8 cellular contexts compared by ENCODE assay signal in the genomic region with DNA sequence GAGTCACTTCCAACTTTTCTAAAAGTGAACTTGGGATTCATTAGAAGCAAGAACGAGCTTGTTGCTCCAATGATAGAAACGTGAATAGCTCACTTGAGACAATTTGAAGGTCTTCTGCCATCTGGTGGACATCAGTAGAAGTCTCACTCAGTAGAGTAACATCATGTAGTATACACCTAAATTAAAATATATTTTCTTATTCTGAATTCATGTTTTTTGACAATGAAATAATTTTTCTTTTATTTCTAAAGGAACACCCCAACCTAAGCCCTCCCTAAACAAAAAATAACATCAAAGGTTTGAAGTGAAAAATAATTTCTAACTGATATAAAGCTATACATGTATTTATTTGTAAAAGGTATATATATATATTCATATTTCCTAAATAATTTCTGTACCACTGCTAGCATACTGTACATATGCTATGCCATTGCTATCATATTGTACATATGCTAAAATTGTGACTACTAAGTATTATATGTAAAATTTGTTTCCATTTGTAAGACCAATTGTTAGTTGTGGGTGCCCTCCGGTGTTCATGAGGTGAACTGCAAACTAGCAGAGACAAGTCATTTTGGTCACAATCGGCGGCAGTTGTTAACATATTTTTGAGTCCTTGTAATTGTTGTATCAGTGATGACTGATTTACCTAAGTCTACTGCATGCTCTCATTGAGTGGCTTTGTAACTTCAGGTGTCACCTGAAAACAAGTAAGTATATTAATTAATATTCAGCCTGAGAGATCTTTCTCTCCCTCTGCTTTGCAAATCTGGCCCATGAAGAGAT.
DNase-seq lines count a peak whose midpoint lies in the region; ATAC-seq and TF ChIP-seq lines count a peak whose summit lies in the region.

No MANE protein-coding gene starts in this region.

- H3K27ac ChIP-seq in A673 (ENCODE audit: low read depth, low read length, poor library complexity, severe bottlenecking), result no peak overlapping the region
- no peak overlapping the region for H3K27ac ChIP-seq in brain microvascular endothelial cell

- TF ChIP-seq CTCF in A673 (conservative IDR thresholded peaks at IDR 0.05; ENCODE audit: low read depth, low read length) (peak; percentile 81), GM13977 (IDR thresholded peaks at IDR 0.05; ENCODE audit: extremely low read depth, insufficient read depth, missing control alignments) (peak; percentile 77), brain microvascular endothelial cell (IDR thresholded peaks at IDR 0.05; ENCODE audit: low read depth, low read length, missing control alignments) (peak; percentile 87)

- ATAC-seq in HG02759 (IDR thresholded peaks at IDR 0.05; ENCODE audit: unreplicated experiment), result peak; percentile 94

- CTCF ChIA-PET in A673 (lab: Charles Lee), result interaction anchor here (0.6 to 2.8 kb wide), 15 partner anchors 10 to 628 kb away, joined by 3 to 31 read pairs (median 3); a partner anchor contains a TSS

- POLR2A ChIA-PET in A673 (lab: Charles Lee; ENCODE audit: low non-redundant PET), result no interaction called here

- H3K27me3 ChIP-seq in A673 (replicated peaks; ENCODE audit: insufficient read depth, low read depth, low read length, poor library complexity) (no peaks in the 10 kb centered on the region), brain microvascular endothelial cell (replicated peaks) (no peaks in the 10 kb centered on the region)

- BruUV-seq in A673 (replicated peaks; lab: Mats Ljungman, UMichigan), result no TSS peak

- H3K4me3 ChIP-seq in A673 (ENCODE audit: low read depth, low read length, poor library complexity, severe bottlenecking) (no peak overlapping the region), brain microvascular endothelial cell (ENCODE audit: low read depth, low read length) (no peak overlapping the region)

- DNase-seq in A673 (ENCODE audit: low spot score) (peak; percentile 85), GM13977 (ENCODE audit: low spot score) (peak; percentile 59), NAMALWA (ENCODE audit: low spot score) (peak; percentile 86), SK-N-DZ (ENCODE audit: low spot score) (peak; percentile 71), brain microvascular endothelial cell (peak; percentile 76), iPS-NIHi7 (ENCODE audit: extremely low spot score) (peak; percentile 64)
- peak; percentile 12 to 19 for DNase-seq in stimulated activated CD4-positive, alpha-beta T cell treated with anti-CD3 and anti-CD28 coated beads, Interleukin-15, amount 100 ng/mL, for 48 hours (ENCODE audit: low read depth in 2 of 2)

- no peaks in the 10 kb centered on the region for H3K9me3 ChIP-seq in A673 (ENCODE audit: low read depth, low read length, poor library complexity, severe bottlenecking)

- H3K36me3 ChIP-seq in A673 (ENCODE audit: insufficient read depth, low read length, poor library complexity, severe bottlenecking) (no peaks in the 10 kb centered on the region), brain microvascular endothelial cell (replicated peaks) (no peaks in the 10 kb centered on the region)

- intact Hi-C loops in A673 (cut with micrococcal nuclease; ENCODE audit: unreplicated experiment), result loop anchor here (1.0 to 5.0 kb wide), 6 partner anchors 123 to 868 kb away; a partner anchor contains a TSS

- in situ Hi-C loops in GM13977 (cut with MboI; ENCODE audit: low pct_unique_long_range_greater_than_20kb, low sequenced_read_pairs, unreplicated experiment) (loop anchor here (25.0 kb wide), 2 partner anchors 233 to 633 kb away; no protein-coding TSS in a partner anchor), brain microvascular endothelial cell (cut with HindIII; ENCODE audit: low pct_ligation_motif_present, low sequenced_read_pairs) (no loop called here)

- no peaks in the 10 kb centered on the region for H3K4me1 ChIP-seq in A673 (ENCODE audit: insufficient read depth, low read length, poor library complexity, severe bottlenecking)

Comparison
In these comparisons a context has a peak if more than half of its experiments do, and no peak if none do; other contexts are left out.
1. DNase-seq: peak in every context shown above with its lines; median percentile 86 in NAMALWA; 85 in A673; 76 in brain microvascular endothelial cell; 71 in SK-N-DZ; 64 in iPS-NIHi7; 59 in GM13977; 16 in stimulated activated CD4-positive, alpha-beta T cell treated with anti-CD3 and anti-CD28 coated beads, Interleukin-15, amount 100 ng/mL, for 48 hours.